In the genomic region with DNA sequence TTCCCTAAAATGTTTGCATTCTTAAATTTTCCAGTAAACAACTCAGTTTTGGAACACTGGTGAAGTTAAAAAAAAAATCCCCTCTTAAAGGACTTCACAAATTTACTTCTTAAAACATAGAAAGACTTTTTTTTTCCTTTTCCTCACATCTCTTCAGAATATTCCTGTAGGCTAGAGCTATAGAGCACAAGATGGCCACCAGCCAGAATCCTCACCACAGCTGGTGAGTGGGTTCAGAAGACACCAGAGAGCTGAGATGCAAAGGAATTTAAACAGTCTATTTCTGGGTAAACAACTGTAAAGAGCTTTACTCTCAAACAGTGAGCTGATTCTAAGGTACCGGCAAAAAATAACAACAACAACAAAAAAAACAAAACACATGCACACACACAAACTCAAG, we compare ENCODE assay signal across 20 cellular contexts.
"Had no signal": no experiment of that assay in that cellular context is flagged by ENCODE, and none has a peak within 500 bp of the region (broad histone marks: within the 10 kb centered on the region; RNA-seq: fewer than 3 reads in every experiment).

No MANE protein-coding gene starts in this region.

- H3K27me3 ChIP-seq: colonic mucosa, gastrocnemius medialis, pancreas, spleen, tibial nerve had no signal

- H3K4me3 ChIP-seq: colonic mucosa, gastrocnemius medialis, pancreas, spleen, tibial nerve had no signal

- H3K4me1 ChIP-seq: colonic mucosa, gastrocnemius medialis, pancreas, spleen, tibial nerve had no signal

- ATAC-seq: activated CD4-positive, alpha-beta T cell treated with anti-CD3 and anti-CD28 coated beads for 36 hours; gastrocnemius medialis; left cardiac atrium; left ventricle myocardium superior; pancreas; right cardiac atrium had no signal

- DNase-seq: activated CD4-positive, alpha-beta T cell treated with anti-CD3 and anti-CD28 coated beads for 36 hours; activated CD4-positive, alpha-beta T cell treated with anti-CD3 and anti-CD28 coated beads, Interleukin-2, amount 50 U/mL, for 4 hours; activated CD4-positive, CD25-positive, alpha-beta regulatory T cell; activated CD8-positive, alpha-beta memory T cell treated with anti-CD3 and anti-CD28 coated beads for 24 hours; activated effector memory CD4-positive, alpha-beta T cell treated with anti-CD3 and anti-CD28 coated beads, Interleukin-2, amount 50 U/mL, for 16 hours; activated naive CD4-positive, alpha-beta T cell treated with anti-CD3 and anti-CD28 coated beads for 36 hours; activated naive CD8-positive, alpha-beta T cell treated with anti-CD3 and anti-CD28 coated beads, Interleukin-2, amount 10 ng/mL, durations not matched to agents 7 days and 5 days; colonic mucosa; effector memory CD4-positive, alpha-beta T cell; gastrocnemius medialis; glutamatergic neuron; left cardiac atrium; left ventricle myocardium superior; naive B cell; nephron progenitor cell; pancreas; right cardiac atrium; spleen; stimulated activated naive CD4-positive, alpha-beta T cell had no signal

- H3K27ac ChIP-seq: colonic mucosa, gastrocnemius medialis, pancreas, spleen, tibial nerve had no signal

- H3K9me3 ChIP-seq: colonic mucosa, gastrocnemius medialis, pancreas, tibial nerve had no signal

- H3K36me3 ChIP-seq: colonic mucosa, gastrocnemius medialis, pancreas, spleen, tibial nerve had no signal
